Comparison of ENCODE assay signal across 14 cellular contexts in genomic region chr2:181128199-181128598, GRCh38.
DNase-seq lines count a peak whose midpoint lies in the region; ATAC-seq lines count a peak whose summit lies in the region.
"Had no signal": no experiment of that assay in that cellular context is flagged by ENCODE, and none has a peak within 500 bp of the region (broad histone marks: within the 10 kb centered on the region; RNA-seq: fewer than 3 reads in every experiment).

No MANE protein-coding gene starts in this region.

- peak overlapping the region; percentile 14 for H3K4me3 Mint-ChIP-seq in activated T-helper 2 cell treated with anti-CD3 and anti-CD28 coated beads, Interferon-gamma antibody, Interleukin-2, Interleukin-4, amounts not matched to agents 10 μg/mL and 5 μg/mL and 100 μg/mL, durations not matched to agents 14 hours and 24 hours and 36 hours (ENCODE audit: low read depth)
- H3K4me3 Mint-ChIP-seq: naive B cell had no signal

- H3K27ac ChIP-seq in SJCRH30, result no peak overlapping the region
- H3K27ac ChIP-seq: thyroid gland had no signal

- H3K4me1 ChIP-seq in SJCRH30, result no peaks in the 10 kb centered on the region
- H3K4me1 ChIP-seq: thyroid gland had no signal

- H3K9me3 ChIP-seq in SJCRH30 (replicated peaks), result no peaks in the 10 kb centered on the region
- H3K9me3 ChIP-seq: thyroid gland had no signal

- intact Hi-C loops in activated T-helper 2 cell treated with anti-CD3 and anti-CD28 coated beads, Interferon-gamma antibody, Interleukin-2, Interleukin-4, amounts not matched to agents 10 μg/mL and 5 μg/mL and 100 μg/mL, durations not matched to agents 14 hours and 24 hours and 36 hours (cut with micrococcal nuclease), result loop anchor here (1.0 kb wide), 3 partner anchors 14 to 177 kb away; no protein-coding TSS in a partner anchor
- intact Hi-C loops in sciatic nerve (cut with DNase I), result no loop called here

- H3K4me3 ChIP-seq in SJCRH30, result no peak overlapping the region
- H3K4me3 ChIP-seq: thyroid gland had no signal

- peaks cover 8% of the 10 kb centered on the region for H3K9me3 Mint-ChIP-seq in activated T-helper 2 cell treated with anti-CD3 and anti-CD28 coated beads, Interferon-gamma antibody, Interleukin-2, Interleukin-4, amounts not matched to agents 10 μg/mL and 5 μg/mL and 100 μg/mL, durations not matched to agents 14 hours and 24 hours and 36 hours

- no peaks in the 10 kb centered on the region for H3K36me3 ChIP-seq in SJCRH30
- H3K36me3 ChIP-seq: thyroid gland had no signal

- H3K27me3 ChIP-seq in SJCRH30, result no peaks in the 10 kb centered on the region
- H3K27me3 ChIP-seq: thyroid gland had no signal

- DNase-seq in activated T-helper 2 cell treated with anti-CD3 and anti-CD28 coated beads, Interferon-gamma antibody, Interleukin-2, Interleukin-4, amounts not matched to agents 10 μg/mL and 5 μg/mL and 100 μg/mL, durations not matched to agents 14 hours and 24 hours and 36 hours (ENCODE audit: low spot score), result no peak
- DNase-seq in NCI-H510A (lab: John Stamatoyannopoulos, UW), result no peak
- DNase-seq in kidney glomerular epithelial cell (lab: John Stamatoyannopoulos, UW), result no peak
- no peak for DNase-seq in sciatic nerve (ENCODE audit: low spot score)
- no peak for DNase-seq in SJCRH30
- DNase-seq: activated CD8-positive, alpha-beta memory T cell treated with anti-CD3 and anti-CD28 coated beads, Interleukin-2, amount 50 U/mL, for 4 hours; hippocampal formation; naive B cell; NCI-H1694 treated with DMSO at 0.1 percent for 48 hours; SHP77; thyroid gland had no signal

- H3K36me3 Mint-ChIP-seq in activated T-helper 2 cell treated with anti-CD3 and anti-CD28 coated beads, Interferon-gamma antibody, Interleukin-2, Interleukin-4, amounts not matched to agents 10 μg/mL and 5 μg/mL and 100 μg/mL, durations not matched to agents 14 hours and 24 hours and 36 hours (ENCODE audit: low read depth), result peaks cover 20% of the 10 kb centered on the region
- H3K36me3 Mint-ChIP-seq: naive B cell had no signal

- no peaks in the 10 kb centered on the region for H3K27me3 Mint-ChIP-seq in activated T-helper 2 cell treated with anti-CD3 and anti-CD28 coated beads, Interferon-gamma antibody, Interleukin-2, Interleukin-4, amounts not matched to agents 10 μg/mL and 5 μg/mL and 100 μg/mL, durations not matched to agents 14 hours and 24 hours and 36 hours (ENCODE audit: low read depth)
- H3K27me3 Mint-ChIP-seq: naive B cell had no signal

- H3K4me1 Mint-ChIP-seq in activated T-helper 2 cell treated with anti-CD3 and anti-CD28 coated beads, Interferon-gamma antibody, Interleukin-2, Interleukin-4, amounts not matched to agents 10 μg/mL and 5 μg/mL and 100 μg/mL, durations not matched to agents 14 hours and 24 hours and 36 hours (ENCODE audit: low read depth), result peaks cover 61% of the 10 kb centered on the region

- ATAC-seq in GM18858 (IDR thresholded peaks at IDR 0.05; ENCODE audit: unreplicated experiment) (peak; percentile 72), GM21390 (IDR thresholded peaks at IDR 0.05; ENCODE audit: unreplicated experiment) (peak; percentile 73), HG03097 (IDR thresholded peaks at IDR 0.05; ENCODE audit: low FRiP score, unreplicated experiment) (peak; percentile 52), sciatic nerve (no peak)

- H3K27ac Mint-ChIP-seq in activated T-helper 2 cell treated with anti-CD3 and anti-CD28 coated beads, Interferon-gamma antibody, Interleukin-2, Interleukin-4, amounts not matched to agents 10 μg/mL and 5 μg/mL and 100 μg/mL, durations not matched to agents 14 hours and 24 hours and 36 hours, result peak overlapping the region; percentile 72
- H3K27ac Mint-ChIP-seq: naive B cell had no signal
